In genomic region chr20:62791301-62792181, GRCh38 we compare ENCODE assay signal across 8 cellular contexts. TPM values are rescaled to one million over a fixed set of nuclear protein-coding genes. Genes with fewer than 3 reads are reported as not detected.
A peak's percentile ranks its signal among the peaks of the same experiment; 100 is the strongest.
DNase-seq lines count a peak whose midpoint lies in the region; ATAC-seq, FAIRE-seq and TF ChIP-seq lines count a peak whose summit lies in the region.

No MANE protein-coding gene starts in this region.

- peak; percentile 91 for FAIRE-seq in HTR-8/SVneo (lab: Jason Lieb, UNC)

- peak; percentile 54 to 69 (median 64) for DNase-seq in CD4-positive, alpha-beta T cell
- DNase-seq in HTR-8/SVneo (ENCODE audit: insufficient read length, low spot score): peak; percentile 99
- DNase-seq in NCI-H82 (lab: John Stamatoyannopoulos, UW): peak; percentile 95
- DNase-seq in activated CD4-positive, alpha-beta T cell treated with anti-CD3 and anti-CD28 coated beads, Interleukin-2, amount 50 U/mL, for 24 hours (ENCODE audit: low read depth in 1 of 2, low spot score in 1 of 2): peak; percentile 49 to 78
- peak; percentile 77 to 97 (median 92) for DNase-seq in dorsolateral prefrontal cortex
- peak; percentile 77 for DNase-seq in lung (ENCODE audit: low spot score)
- DNase-seq in stimulated activated CD8-positive, alpha-beta memory T cell treated with anti-CD3 and anti-CD28 coated beads, Interleukin-15, amount 100 ng/mL, for 4 hours (ENCODE audit: low read depth in 2 of 2): peak; percentile 40 to 57

- intact Hi-C loops in CD4-positive, alpha-beta T cell (cut with DNase I, micrococcal nuclease): loop anchor here (1.0 to 10.0 kb wide), 8 partner anchors 17 to 407 kb away; partner anchors contain the start of gene RPS21 (in 1 of the 2)
- intact Hi-C loops in dorsolateral prefrontal cortex (cut with DNase I): loop anchor here (1.0 to 10.0 kb wide), 10 partner anchors 63 to 727 kb away; partner anchors contain the start of genes CABLES2 (in 1 of the 2), GID8 (in 1 of the 2), PSMA7 (in 1 of the 2) and SS18L1 (in 1 of the 2)

- POLR2A ChIA-PET in CD4-positive, alpha-beta T cell (lab: Charles Lee): interaction anchor here (1.1 to 2.1 kb wide), 3 partner anchors 51 to 140 kb away, joined by 3 to 9 read pairs (median 4); no protein-coding TSS in a partner anchor

- no peaks in the 10 kb centered on the region for H3K27me3 Mint-ChIP-seq in CD4-positive, alpha-beta T cell

- peaks cover 14% of the 10 kb centered on the region for H3K36me3 Mint-ChIP-seq in CD4-positive, alpha-beta T cell (ENCODE audit: low read depth)

- H3K9me3 ChIP-seq in CD4-positive, alpha-beta T cell (ENCODE audit: control insufficient read depth, low read length): no peaks in the 10 kb centered on the region
- H3K9me3 ChIP-seq in lung (ENCODE audit: control insufficient read depth in 2 of 2, insufficient read depth in 1 of 2, low read length in 1 of 2): no peaks in the 10 kb centered on the region

- no peak for ATAC-seq in CD4-positive, alpha-beta T cell (ENCODE audit: poor library complexity)
- ATAC-seq in lung (ENCODE audit: insufficient read depth, low FRiP score) (no peak), HG02588 (IDR thresholded peaks at IDR 0.05; ENCODE audit: unreplicated experiment) (no peak)

- peak overlapping the region; percentile 67 for H3K27ac Mint-ChIP-seq in CD4-positive, alpha-beta T cell

- H3K9me3 Mint-ChIP-seq in CD4-positive, alpha-beta T cell: no peaks in the 10 kb centered on the region

- 35 to 36% methylated on average over 23 of the region's 23 CpGs for WGBS in lung, 2 donors

- peaks cover 39% of the 10 kb centered on the region for H3K4me1 Mint-ChIP-seq in CD4-positive, alpha-beta T cell (ENCODE audit: low read depth)

- peak; percentile 95 for TF ChIP-seq CTCF in CD4-positive, alpha-beta T cell (IDR thresholded peaks at IDR 0.05)
- TF ChIP-seq CTCF in dorsolateral prefrontal cortex (IDR thresholded peaks at IDR 0.05 in 54 of 56, conservative IDR thresholded peaks at IDR 0.05 in 2 of 56; ENCODE audit: low read depth in 1 of 56, partially characterized antibody in 56 of 56) (peak; percentile 90 to 100 (median 98)), lung (IDR thresholded peaks at IDR 0.05; ENCODE audit: control extremely low read depth, extremely low read depth) (peak; percentile 89)

- peak overlapping the region; percentile 85 for H3K4me3 Mint-ChIP-seq in CD4-positive, alpha-beta T cell

- H3K27me3 ChIP-seq in CD4-positive, alpha-beta T cell (ENCODE audit: control insufficient read depth, insufficient read depth, low read length): no peaks in the 10 kb centered on the region
- H3K27me3 ChIP-seq in dorsolateral prefrontal cortex (no peaks in the 10 kb centered on the region), lung (ENCODE audit: control insufficient read depth, insufficient read depth) (no peaks in the 10 kb centered on the region)

- H3K4me3 ChIP-seq in dorsolateral prefrontal cortex: peak overlapping the region in 5 of 59 donors; percentile 12 to 29 (median 21)
- no peak overlapping the region for H3K4me3 ChIP-seq in lung

- peaks cover 0 to 6% of the 10 kb centered on the region in 2 donors for H3K4me1 ChIP-seq in lung (ENCODE audit: control insufficient read depth in 2 of 2, insufficient read depth in 2 of 2, low read length in 2 of 2)

- H3K27ac ChIP-seq in CD4-positive, alpha-beta T cell (ENCODE audit: low read depth, low read length): no peak overlapping the region
- H3K27ac ChIP-seq in dorsolateral prefrontal cortex (peak overlapping the region in 41 of 59 donors; percentile 1 to 98 (median 51)), lung (ENCODE audit: low read depth in 1 of 2, low read length in 1 of 2) (no peak overlapping the region)

- CTCF ChIA-PET in CD4-positive, alpha-beta T cell (lab: Charles Lee): interaction anchor here (1.0 to 2.3 kb wide), 9 partner anchors 14 to 292 kb away, joined by 3 to 11 read pairs (median 5); partner anchors contain the start of gene SLCO4A1

- H3K36me3 ChIP-seq in lung (ENCODE audit: control insufficient read depth in 2 of 2, insufficient read depth in 2 of 2, low read length in 2 of 2): no peaks in the 10 kb centered on the region

RNA-seq across cellular contexts. Expression of gene MRGBP, which starts 4.7 kb away (rescaled TPM):
- total RNA-seq in CD4-positive, alpha-beta T cell: 1 to 10 TPM; 7.4 to 7.9 TPM
- total RNA-seq in dorsolateral prefrontal cortex (10 to 100 TPM in 44 of 120 experiments, 1 to 10 TPM in 76; 7.2 to 12.6 (median 9.5) TPM), lung (10 to 100 TPM in 1 of 2 donors, 1 to 10 TPM in 1; 7.5 to 12.5 TPM)
- polyA plus RNA-seq in lung: 10 to 100 TPM in 1 of 2 donors, 1 to 10 TPM in 1; 7.4 to 10.3 TPM

RNA-seq across cellular contexts. Expression of gene OGFR, which starts 13.1 kb away (rescaled TPM):
- 10 to 100 TPM; 54.5 to 56.0 TPM for total RNA-seq in CD4-positive, alpha-beta T cell
- total RNA-seq in dorsolateral prefrontal cortex (100 to 1,000 TPM in 1 of 120 experiments, 10 to 100 TPM in 119; 40.5 to 100 (median 61.4) TPM), lung (10 to 100 TPM; 38.0 to 60.6 TPM)
- 10 to 100 TPM; 67.2 to 73.1 TPM for polyA plus RNA-seq in lung

RNA-seq across cellular contexts. Expression of gene COL9A3, which starts 25.3 kb away (rescaled TPM):
- not detected for total RNA-seq in CD4-positive, alpha-beta T cell
- total RNA-seq in dorsolateral prefrontal cortex (100 to 1,000 TPM in 8 of 120 experiments, 10 to 100 TPM in 112; 15.9 to 126 (median 44.6) TPM), lung (10 to 100 TPM in 1 of 2 donors, under 1 TPM in 1; 0.55 to 26.1 TPM)
- polyA plus RNA-seq in lung: 1 to 10 TPM; 3.7 to 4.2 TPM

Comparison
In these comparisons a context has a peak if more than half of its experiments do, and no peak if none do; other contexts are left out.
1. DNase-seq: peak in every context shown above with its lines; median percentile 99 in HTR-8/SVneo; 95 in NCI-H82; 92 in dorsolateral prefrontal cortex; 77 in lung; 64 in CD4-positive, alpha-beta T cell; 64 in activated CD4-positive, alpha-beta T cell treated with anti-CD3 and anti-CD28 coated beads, Interleukin-2, amount 50 U/mL, for 24 hours; 48 in stimulated activated CD8-positive, alpha-beta memory T cell treated with anti-CD3 and anti-CD28 coated beads, Interleukin-15, amount 100 ng/mL, for 4 hours.
2. H3K27ac ChIP-seq: peak in dorsolateral prefrontal cortex (41 of 59); none in CD4-positive, alpha-beta T cell (single experiment) and lung (0 of 2).
3. Peak in every context shown above with its lines, with median percentiles within 50 percentile points of each other: CTCF ChIP-seq.